Comparison of ENCODE assay signal across 10 cellular contexts in the genomic region with DNA sequence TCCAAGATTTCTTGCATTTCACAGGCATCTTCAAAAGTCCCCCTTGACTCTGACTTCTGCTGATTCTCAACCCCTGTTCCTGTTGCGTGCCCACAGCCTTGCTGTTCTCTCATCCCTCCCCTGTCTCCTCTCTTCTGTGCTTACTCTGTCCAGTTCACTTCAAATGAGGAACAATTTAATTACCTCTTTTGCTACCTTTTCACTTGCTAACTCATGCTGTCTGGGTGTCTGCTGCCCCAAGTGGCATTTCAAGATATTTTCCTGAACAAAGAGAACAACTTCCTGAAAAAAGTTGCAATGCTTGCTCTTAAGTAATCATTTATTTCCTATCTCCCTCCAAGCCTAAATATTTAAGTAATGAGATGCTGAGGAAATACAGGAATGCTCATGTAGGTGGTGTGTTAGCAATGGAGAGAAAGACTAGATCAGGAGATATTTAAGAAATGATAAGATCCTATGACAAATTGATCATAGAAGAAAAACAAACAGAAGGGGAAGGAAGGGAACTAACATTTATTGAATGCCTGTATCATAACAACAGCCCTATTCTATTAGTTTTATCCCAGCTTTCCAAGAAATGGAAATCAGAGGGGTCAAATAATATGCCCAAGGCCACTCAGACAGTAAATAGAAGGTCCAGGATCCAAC. TPM values are rescaled to one million over a fixed set of nuclear protein-coding genes. Genes with fewer than 3 reads are reported as not detected.
DNase-seq lines count a peak whose midpoint lies in the region; ATAC-seq and TF ChIP-seq lines count a peak whose summit lies in the region.
"Had no signal": no experiment of that assay in that cellular context is flagged by ENCODE, and none has a peak within 500 bp of the region (broad histone marks: within the 10 kb centered on the region; RNA-seq: fewer than 3 reads in every experiment).

No MANE protein-coding gene starts in this region.

- no peaks in the 10 kb centered on the region for H3K4me1 ChIP-seq in RWPE2 (ENCODE audit: insufficient read depth, poor library complexity, severe bottlenecking)

- no peak for DNase-seq in BJ (ENCODE audit: low read depth)
- DNase-seq in RWPE2 (ENCODE audit: low spot score), result no peak
- DNase-seq in iris pigment epithelial cell (ENCODE audit: low read depth), result peak; percentile 12
- no peak for DNase-seq in NCI-H1436 treated with DMSO at 0.1 percent for 48 hours (lab: John Stamatoyannopoulos, UW)
- no peak for DNase-seq in NCI-H2196 treated with DMSO at 0.1 percent for 48 hours (lab: John Stamatoyannopoulos, UW; ENCODE audit: unreplicated experiment)
- DNase-seq in AG20443 (ENCODE audit: low spot score), result no peak
- DNase-seq in MG63, result no peak
- DNase-seq: substantia nigra had no signal

- TF ChIP-seq CTCF in BJ (IDR thresholded peaks at IDR 0.05; ENCODE audit: insufficient read depth, low read depth, low read length) (peak; percentile 25), RWPE2 (IDR thresholded peaks at IDR 0.05; ENCODE audit: poor library complexity, severe bottlenecking) (peak; percentile 80)

- POLR2A ChIA-PET in BJ (lab: Charles Lee), result no interaction called here

- H3K27me3 ChIP-seq in BJ (ENCODE audit: control insufficient read depth, insufficient read depth, low read length) (no peaks in the 10 kb centered on the region), RWPE2 (ENCODE audit: insufficient read depth, poor library complexity, severe bottlenecking) (peaks cover 12% of the 10 kb centered on the region), MG63 (peaks cover 24% of the 10 kb centered on the region)

- CTCF ChIA-PET in BJ (lab: Yijun Ruan, JAX), result no interaction called here

- H3K27ac ChIP-seq in RWPE2 (ENCODE audit: poor library complexity, severe bottlenecking), result no peak overlapping the region

- H3K9me3 ChIP-seq in RWPE2 (ENCODE audit: severe bottlenecking), result no peaks in the 10 kb centered on the region
- 0 out of 2 replicates have a peak, but pooled peaks cover 2% of the 10 kb centered on the region for H3K9me3 ChIP-seq in MG63

- H3K4me3 ChIP-seq in BJ (ENCODE audit: low read depth, low read length) (no peak overlapping the region), RWPE2 (ENCODE audit: severe bottlenecking) (no peak overlapping the region), MG63 (no peak overlapping the region)

- ATAC-seq in GM19395 (IDR thresholded peaks at IDR 0.05; ENCODE audit: unreplicated experiment) (peak; percentile 62), RWPE2 (ENCODE audit: low read depth) (peak; percentile 39; the same call in 2 of the 3 replicates)

- H3K36me3 ChIP-seq in BJ (ENCODE audit: control insufficient read depth, insufficient read depth, low read length) (no peaks in the 10 kb centered on the region), RWPE2 (ENCODE audit: low read depth) (no peaks in the 10 kb centered on the region), MG63 (no peaks in the 10 kb centered on the region)

RNA-seq across cellular contexts. Expression of a gene that starts 42.2 kb away (rescaled TPM):
- 0.01 TPM in 1 of 2 replicates, not detected in the other for polyA plus RNA-seq in BJ (2011; rRNA removed)
- 0.81 TPM in 1 of 2 replicates, not detected in the other for polyA minus RNA-seq in BJ (2011; rRNA and poly(A)+ RNA removed)
- total RNA-seq in MG63 (2014; rRNA removed; shearing (Covaris generic); ENCODE audit: low replicate concordance), result not detected in 2 replicates
- total RNA-seq: LHCN-M2 had no signal
